Comparison of ENCODE assay signal across 8 cellular contexts in the genomic region with DNA sequence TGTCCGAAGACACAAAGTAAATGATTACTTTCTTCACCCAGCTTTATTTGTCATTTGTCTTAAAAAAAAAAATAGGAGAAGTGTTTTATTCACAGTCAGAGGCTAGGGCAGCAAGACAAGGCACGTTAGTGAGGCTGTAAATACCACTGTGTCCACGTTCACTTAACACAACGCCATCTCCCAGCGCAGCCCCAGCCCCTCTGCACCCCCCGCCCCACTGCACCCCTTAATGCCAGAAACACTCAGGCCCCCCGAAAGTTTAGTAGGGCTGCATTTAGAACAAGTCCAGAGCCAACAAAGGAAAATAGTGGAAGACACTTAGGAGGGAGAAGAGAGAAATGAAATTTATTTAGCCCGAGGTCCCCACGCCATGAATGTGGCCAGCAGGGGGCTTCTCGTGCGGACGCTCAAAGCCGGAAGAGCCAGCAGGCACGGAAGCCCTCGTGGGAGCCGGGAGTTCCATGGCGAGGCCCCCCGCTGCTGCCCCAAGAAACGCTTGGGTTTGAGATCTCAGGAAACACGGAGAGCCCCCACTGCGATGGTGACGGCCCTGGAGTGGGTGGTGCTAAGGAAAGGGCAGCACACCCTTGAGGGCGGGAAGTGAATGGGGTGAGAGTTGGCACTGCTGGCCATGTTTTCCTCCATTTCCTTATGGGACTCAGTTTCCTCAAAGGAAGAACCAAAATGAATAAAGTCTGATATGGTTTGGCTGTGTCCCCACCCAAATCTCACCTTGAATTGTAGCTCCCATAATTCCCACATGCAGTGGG. TPM values are rescaled to one million over a fixed set of nuclear protein-coding genes. Genes with fewer than 3 reads are reported as not detected.
DNase-seq lines count a peak whose midpoint lies in the region; ATAC-seq lines count a peak whose summit lies in the region.

No MANE protein-coding gene starts in this region.

- ATAC-seq in GM18517 (IDR thresholded peaks at IDR 0.05; ENCODE audit: unreplicated experiment): no peak

- DNase-seq in NCI-H510A treated with DMSO at 0.1 percent for 48 hours (lab: John Stamatoyannopoulos, UW) (peak; percentile 3), NCI-H510A (lab: John Stamatoyannopoulos, UW) (no peak), NCI-H1092 (lab: John Stamatoyannopoulos, UW) (peak; percentile 43), ecto neural progenitor cell (ENCODE audit: low spot score) (peak; percentile 65), lung microvascular endothelial cell (ENCODE audit: low read depth in 2 of 2) (peak; percentile 82 to 83)
- peak; percentile 55 to 65 for DNase-seq in activated CD4-positive, alpha-beta T cell treated with anti-CD3 and anti-CD28 coated beads, Interleukin-2, amount 50 U/mL, for 48 hours
- DNase-seq in stimulated activated CD8-positive, alpha-beta memory T cell treated with anti-CD3 and anti-CD28 coated beads, Interleukin-12 subunit alpha, Interleukin-12 subunit beta, amount 100 ng/mL, for 1 hour (ENCODE audit: low read depth): peak; percentile 15

RNA-seq across cellular contexts. Expression of gene IYD, which starts 50.2 kb away (rescaled TPM):
- total RNA-seq in lung microvascular endothelial cell: under 0.01 TPM in 1 of 2 replicates, not detected in the other
